Comparison of ENCODE assay signal across 8 cellular contexts in the genomic region with DNA sequence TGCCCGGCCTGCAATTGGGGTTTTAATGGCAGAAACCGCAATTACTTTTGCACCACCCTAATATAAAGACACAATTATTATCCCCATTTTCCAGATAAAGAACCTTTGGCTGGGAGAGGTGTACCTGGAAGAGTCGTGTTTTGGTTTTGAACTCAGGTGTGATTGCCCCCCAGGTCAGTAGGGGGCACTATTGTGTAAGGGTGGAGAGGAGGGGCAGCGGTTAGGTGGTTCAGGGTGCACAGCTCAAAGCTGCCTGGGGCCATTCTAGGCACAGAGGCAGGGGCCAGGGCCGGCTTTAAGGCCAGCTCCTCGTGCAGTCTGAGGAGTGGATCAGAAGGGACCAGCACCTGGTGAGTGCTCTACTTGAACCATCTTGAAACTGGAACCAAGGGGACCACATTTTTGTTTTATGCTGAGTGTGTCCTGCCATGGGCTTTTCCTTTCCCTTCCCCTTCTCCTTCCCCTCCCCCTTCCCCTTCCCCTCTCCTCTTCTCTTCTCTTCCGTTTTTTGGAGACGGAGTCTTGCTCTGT. TPM values are rescaled to one million over a fixed set of nuclear protein-coding genes. Genes with fewer than 3 reads are reported as not detected.
DNase-seq lines count a peak whose midpoint lies in the region; ATAC-seq and TF ChIP-seq lines count a peak whose summit lies in the region.

No MANE protein-coding gene starts in this region.

- H3K4me1 ChIP-seq in MM.1S (ENCODE audit: low read length), result no peaks in the 10 kb centered on the region

- H3K9me3 ChIP-seq in MM.1S (replicated peaks; ENCODE audit: insufficient read depth, low read length) (no peaks in the 10 kb centered on the region), T-helper 17 cell (ENCODE audit: control insufficient read depth, low read length, poor library complexity, severe bottlenecking) (no peaks in the 10 kb centered on the region)

- H3K4me1 Mint-ChIP-seq in T-helper 17 cell, result peaks cover 23% of the 10 kb centered on the region

- H3F3A ChIP-seq in MM.1S (ENCODE audit: insufficient read depth, low read length), result peaks cover 3% of the 10 kb centered on the region

- no peaks in the 10 kb centered on the region for H3K36me3 ChIP-seq in MM.1S (replicated peaks; ENCODE audit: insufficient read depth, low read length)
- no peaks in the 10 kb centered on the region for H3K36me3 ChIP-seq in kidney epithelial cell (ENCODE audit: control insufficient read depth, insufficient read depth, low read length)

- H3K27ac Mint-ChIP-seq in T-helper 17 cell, result no peak overlapping the region

- H3K9me2 ChIP-seq in MM.1S (replicated peaks; ENCODE audit: insufficient read depth, low read length), result no peaks in the 10 kb centered on the region

- H3K36me3 Mint-ChIP-seq in T-helper 17 cell (ENCODE audit: low read depth), result no peaks in the 10 kb centered on the region

- no peak overlapping the region for H3K4me2 ChIP-seq in MM.1S (ENCODE audit: low read depth, low read length)

- TF ChIP-seq CTCF in MM.1S (IDR thresholded peaks at IDR 0.05; ENCODE audit: low read length) (peak; percentile 89), kidney epithelial cell (IDR thresholded peaks at IDR 0.05; ENCODE audit: insufficient read depth, low read length, poor library complexity, severe bottlenecking) (peak; percentile 84)

- H3K4me3 Mint-ChIP-seq in T-helper 17 cell, result peak overlapping the region; percentile 41

- ATAC-seq in T-helper 17 cell, result peak; percentile 84
- no peak for ATAC-seq in HG03135 (IDR thresholded peaks at IDR 0.05; ENCODE audit: unreplicated experiment)
- no peak for ATAC-seq in HG03342 (IDR thresholded peaks at IDR 0.05; ENCODE audit: unreplicated experiment)

- H4K20me1 ChIP-seq in MM.1S (ENCODE audit: insufficient read depth, low read length), result no peaks in the 10 kb centered on the region

- no peaks in the 10 kb centered on the region for H3K79me2 ChIP-seq in MM.1S (ENCODE audit: low read length)

- peaks cover 23% of the 10 kb centered on the region for H3K27me3 ChIP-seq in MM.1S (replicated peaks; ENCODE audit: insufficient read depth, low read length)
- H3K27me3 ChIP-seq in kidney epithelial cell (ENCODE audit: control insufficient read depth, insufficient read depth, low read length), result no peaks in the 10 kb centered on the region

- H2AFZ ChIP-seq in MM.1S (ENCODE audit: low read length), result peak overlapping the region; percentile 18; the same call in 1 of the 2 replicates

- no peak overlapping the region for H3K9ac ChIP-seq in MM.1S (ENCODE audit: low read length)

- no peaks in the 10 kb centered on the region for H3K27me3 Mint-ChIP-seq in T-helper 17 cell

- peak; percentile 33 for DNase-seq in GF-D8 (lab: John Stamatoyannopoulos, UW)
- peak; percentile 63 for DNase-seq in MM.1S
- peak; percentile 55 to 74 (median 68) for DNase-seq in T-helper 17 cell
- peak; percentile 59 for DNase-seq in astrocyte of the hippocampus (ENCODE audit: low read depth, low spot score)
- no peak for DNase-seq in kidney epithelial cell (ENCODE audit: low read depth)
- peak; percentile 54 to 64 for DNase-seq in stimulated activated CD8-positive, alpha-beta memory T cell treated with anti-CD3 and anti-CD28 coated beads, Interleukin-2, amount 100 ng/mL, for 1 hour (ENCODE audit: low read depth in 2 of 2)

- H3K4me3 ChIP-seq in MM.1S (ENCODE audit: low read length) (no peak overlapping the region), kidney epithelial cell (ENCODE audit: low read depth, low read length) (no peak overlapping the region)

- H3K27ac ChIP-seq in MM.1S (ENCODE audit: low read length), result no peak overlapping the region

RNA-seq across cellular contexts. Expression of gene FCGRT, which starts 5.8 kb away (rescaled TPM):
- total RNA-seq in T-helper 17 cell (10 to 100 TPM; 18.7 to 24.6 TPM), kidney epithelial cell (66.7 and 80.2 TPM in 2 replicates)

RNA-seq across cellular contexts. Expression of gene RPS11, which starts 10.4 kb away (rescaled TPM):
- 1,000 to 10,000 TPM; 2,538 to 2,634 TPM for total RNA-seq in T-helper 17 cell
- 3,617 and 3,738 TPM in 2 replicates for total RNA-seq in kidney epithelial cell

RNA-seq across cellular contexts. Expression of gene RPL13A, which starts 19.2 kb away (rescaled TPM):
- 1,000 to 10,000 TPM; 5,253 to 5,291 TPM for total RNA-seq in T-helper 17 cell
- 2,967 and 3,596 TPM in 2 replicates for total RNA-seq in kidney epithelial cell

RNA-seq across cellular contexts. Expression of gene RCN3, which starts 21.2 kb away (rescaled TPM):
- 1 to 10 TPM in 1 of 2 donors, under 1 TPM in 1; 0.97 to 1.3 TPM for total RNA-seq in T-helper 17 cell
- 16.4 and 20.7 TPM in 2 replicates for total RNA-seq in kidney epithelial cell

RNA-seq across cellular contexts. Expression of gene FLT3LG, which starts 32.6 kb away (rescaled TPM):
- total RNA-seq in T-helper 17 cell (100 to 1,000 TPM; 349 to 455 TPM), kidney epithelial cell (2.3 and 3.0 TPM in 2 replicates)
